Comparison of ENCODE assay signal across 15 cellular contexts in the genomic region with DNA sequence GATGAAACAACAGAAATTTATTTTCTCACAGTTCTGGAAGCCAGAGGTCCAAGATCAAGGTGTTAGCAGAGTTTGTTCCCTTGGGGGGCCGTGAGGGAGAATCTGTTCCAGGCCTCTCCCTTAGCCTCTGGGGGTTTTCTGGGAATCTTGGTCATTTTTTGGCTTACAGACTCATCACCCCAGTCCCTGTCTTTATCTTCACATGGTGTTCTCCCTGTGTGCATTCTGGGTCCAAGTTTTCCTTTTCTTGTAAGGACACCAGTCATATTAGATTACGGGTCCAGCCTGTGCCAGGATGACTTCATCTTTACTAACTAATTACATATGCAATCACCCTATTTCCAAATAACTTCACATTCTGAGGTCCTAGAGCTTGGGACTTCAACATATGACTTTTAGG.
"Had no signal": no experiment of that assay in that cellular context is flagged by ENCODE, and none has a peak within 500 bp of the region (broad histone marks: within the 10 kb centered on the region; RNA-seq: fewer than 3 reads in every experiment).

No MANE protein-coding gene starts in this region.

- H3K9me3 ChIP-seq: esophagus squamous epithelium, gastroesophageal sphincter had no signal

- H3K4me3 ChIP-seq: esophagus squamous epithelium, gastroesophageal sphincter, hepatocyte, neural progenitor cell had no signal

- H3K27me3 ChIP-seq: esophagus squamous epithelium, gastroesophageal sphincter, hepatocyte, neural progenitor cell had no signal

- H3K36me3 ChIP-seq: esophagus squamous epithelium, gastroesophageal sphincter, neural progenitor cell, WERI-Rb-1 had no signal

- ATAC-seq: activated CD8-positive, alpha-beta T cell treated with anti-CD3 and anti-CD28 coated beads for 36 hours; activated T-cell treated with anti-CD3 and anti-CD28 coated beads, Interleukin-2, amount 50 U/mL, for 4 hours; gastroesophageal sphincter; stimulated activated effector memory CD8-positive, alpha-beta T cell treated with anti-CD3 and anti-CD28 coated beads, Interleukin-12 subunit alpha, Interleukin-12 subunit beta, amount 100 ng/mL, for 72 hours had no signal

- H3K27ac ChIP-seq: esophagus squamous epithelium, gastroesophageal sphincter, hepatocyte, neural progenitor cell, WERI-Rb-1 had no signal

- H2AFZ ChIP-seq: hepatocyte, neural progenitor cell had no signal

- H3K79me2 ChIP-seq: hepatocyte had no signal

- H3K9ac ChIP-seq: neural progenitor cell had no signal

- DNase-seq: activated CD8-positive, alpha-beta T cell treated with anti-CD3 and anti-CD28 coated beads for 36 hours; activated effector memory CD4-positive, alpha-beta T cell treated with anti-CD3 and anti-CD28 coated beads, Interleukin-2, amount 50 U/mL, for 16 hours; activated T-cell treated with anti-CD3 and anti-CD28 coated beads, Interleukin-2, amount 50 U/mL, for 4 hours; cortex of kidney; effector CD4-positive, alpha-beta T cell; esophagus squamous epithelium; islet precursor cell; mammary epithelial cell; T-helper 1 cell; T1000; WERI-Rb-1 had no signal

- H3K4me2 ChIP-seq: hepatocyte, neural progenitor cell had no signal
